ENCODE assay signal across 1 cellular context in the genomic region with DNA sequence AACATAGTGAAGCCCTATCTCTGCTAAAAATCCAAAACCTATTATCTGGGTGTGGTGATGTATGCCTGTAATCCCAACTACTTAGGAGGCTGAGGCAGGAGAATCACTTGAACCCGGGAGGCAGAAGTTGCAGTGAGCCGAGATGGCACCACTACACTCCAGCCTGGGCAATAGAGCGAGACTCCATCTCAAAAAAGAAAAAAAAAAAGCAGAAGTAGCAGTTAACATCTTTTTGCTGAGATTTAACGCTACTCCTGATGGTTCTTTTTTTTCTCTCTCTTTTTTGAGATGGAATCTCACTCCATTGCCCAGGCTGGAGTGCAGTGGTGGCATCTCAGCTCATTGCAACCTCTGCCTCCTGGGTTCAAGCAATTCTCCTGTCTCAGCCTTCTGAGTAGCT.
TF ChIP-seq lines count a peak whose summit lies in the region.

No MANE protein-coding gene starts in this region.

TF ChIP-seq in GM12878, 131 proteins besides CTCF, POLR2A, EP300 and RAD21:
- peak; percentile 26; the same call in 1 of the 2 replicates for TF ChIP-seq SPI1 (IDR thresholded peaks at IDR 0.05; ENCODE audit: borderline replicate concordance, insufficient read depth, low read depth, low read length)
- TF ChIP-seq IKZF1 (conservative IDR thresholded peaks at IDR 0.05) = peak; percentile 3; the same call in 1 of the 2 replicates
TF ChIP-seq in GM12878: peak in this region for 2; not testable (repeated sequence) for 129.
